8 cellular contexts compared by ENCODE assay signal in genomic region chr10:70162892-70163201, GRCh38. TPM values are rescaled to one million over a fixed set of nuclear protein-coding genes. Genes with fewer than 3 reads are reported as not detected.
A peak's percentile ranks its signal among the peaks of the same experiment; 100 is the strongest.
DNase-seq lines count a peak whose midpoint lies in the region; ATAC-seq and TF ChIP-seq lines count a peak whose summit lies in the region.

No MANE protein-coding gene starts in this region.

- no peak for TF ChIP-seq POLR2A in testis (IDR thresholded peaks at IDR 0.05)

- intact Hi-C loops in testis (cut with DNase I; ENCODE audit: low total_unique reads), result no loop called here

- DNase-seq in activated T-cell treated with anti-CD3 and anti-CD28 coated beads for 4 hours (peak; percentile 17), testis (no peak), COR-L47 (lab: John Stamatoyannopoulos, UW) (no peak), glomerular visceral epithelial cell (ENCODE audit: extremely low spot score) (no peak)
- peak; percentile 18 to 41 for DNase-seq in stimulated activated CD4-positive, alpha-beta T cell treated with anti-CD3 and anti-CD28 coated beads, Interleukin-1b, Interleukin-23, amount 100 ng/mL, for 4 hours (ENCODE audit: low read depth in 2 of 2)
- no peak for DNase-seq in effector CD8-positive, alpha-beta T cell (lab: John Stamatoyannopoulos, UW)

- H3K27ac ChIP-seq in testis, result no peak overlapping the region

- ATAC-seq in GM18909 (IDR thresholded peaks at IDR 0.05; ENCODE audit: poor library complexity, unreplicated experiment) (peak; percentile 71), HG03139 (IDR thresholded peaks at IDR 0.05; ENCODE audit: unreplicated experiment) (peak; percentile 80)

- no peaks in the 10 kb centered on the region for H3K36me3 ChIP-seq in testis (ENCODE audit: low read depth, missing control alignments)

- no peak overlapping the region for H3K4me3 ChIP-seq in testis

- H3K4me1 ChIP-seq in testis, result peaks cover 5% of the 10 kb centered on the region

- no peaks in the 10 kb centered on the region for H3K27me3 ChIP-seq in testis

- H3K9me3 ChIP-seq in testis, result no peaks in the 10 kb centered on the region

- WGBS in testis, 2 donors, result 53 to 77% methylated on average over 1 of the region's 1 CpG

- TF ChIP-seq CTCF in testis (IDR thresholded peaks at IDR 0.05), result no peak

RNA-seq across cellular contexts. Expression of gene SAR1A, which starts 7.5 kb away (rescaled TPM):
- 10 to 100 TPM; 45.2 to 55.2 TPM for total RNA-seq in testis
- 49.7 TPM for polyA plus RNA-seq in testis (ENCODE audit: insufficient read depth, low read depth, low replicate concordance)

RNA-seq across cellular contexts. Expression of gene TYSND1, which starts 16.3 kb away (rescaled TPM):
- 10 to 100 TPM; 33.8 to 45.4 TPM for total RNA-seq in testis
- 66.8 TPM for polyA plus RNA-seq in testis (ENCODE audit: insufficient read depth, low read depth, low replicate concordance)

RNA-seq across cellular contexts. Expression of gene AIFM2, which starts 30.2 kb away (rescaled TPM):
- 1 to 10 TPM; 7.1 TPM for total RNA-seq in testis
- 9.7 TPM for polyA plus RNA-seq in testis (ENCODE audit: insufficient read depth, low read depth, low replicate concordance)

Comparison
In these comparisons a context has a peak if more than half of its experiments do, and no peak if none do; other contexts are left out.
1. DNase-seq: peak in activated T-cell treated with anti-CD3 and anti-CD28 coated beads for 4 hours (single experiment) and stimulated activated CD4-positive, alpha-beta T cell treated with anti-CD3 and anti-CD28 coated beads, Interleukin-1b, Interleukin-23, amount 100 ng/mL, for 4 hours (2 of 2); none in testis (single experiment), effector CD8-positive, alpha-beta T cell (single experiment), COR-L47 (single experiment) and glomerular visceral epithelial cell (single experiment).